16 cellular contexts compared by ENCODE assay signal in genomic region chr6:93040375-93040774, GRCh38.
DNase-seq lines count a peak whose midpoint lies in the region; ATAC-seq, FAIRE-seq and TF ChIP-seq lines count a peak whose summit lies in the region.
"Had no signal": no experiment of that assay in that cellular context is flagged by ENCODE, and none has a peak within 500 bp of the region (broad histone marks: within the 10 kb centered on the region; RNA-seq: fewer than 3 reads in every experiment).

No MANE protein-coding gene starts in this region.

- TF ChIP-seq POLR2A in breast epithelium (IDR thresholded peaks at IDR 0.05), result no peak

- no peak overlapping the region for H3K4me3 ChIP-seq in astrocyte (ENCODE audit: insufficient read depth, low read depth, low read length)
- no peak overlapping the region for H3K4me3 ChIP-seq in breast epithelium
- H3K4me3 ChIP-seq: adrenal gland, thoracic aorta had no signal

- TF ChIP-seq CTCF in astrocyte (IDR thresholded peaks at IDR 0.05; ENCODE audit: insufficient read depth, low read depth, low read length) (no peak), breast epithelium (IDR thresholded peaks at IDR 0.05) (no peak)

- DNase-seq in GDM1 (lab: John Stamatoyannopoulos, UW), result peak; percentile 75
- DNase-seq in LHCN-M2 (ENCODE audit: low read depth), result peak; percentile 64
- peak; percentile 17 for DNase-seq in astrocyte (ENCODE audit: low read depth)
- DNase-seq in iris pigment epithelial cell (ENCODE audit: low read depth), result peak; percentile 29
- no peak for DNase-seq in breast epithelium (ENCODE audit: low spot score in 2 of 2)
- no peak for DNase-seq in ureter (ENCODE audit: low spot score)
- DNase-seq: adrenal gland; foreskin melanocyte; IMR-90; NCI-H1436 treated with DMSO at 0.1 percent for 48 hours; stimulated activated CD4-positive, alpha-beta T cell treated with anti-CD3 and anti-CD28 coated beads, Interleukin-4, amount 100 ng/mL, for 4 hours had no signal

- H3K27me3 Mint-ChIP-seq in astrocyte (ENCODE audit: low read depth, unreplicated experiment), result no peaks in the 10 kb centered on the region

- FAIRE-seq in astrocyte (lab: Jason Lieb, UNC), result no peak

- no peak overlapping the region for H3K9ac ChIP-seq in astrocyte (ENCODE audit: low read length)

- no peaks in the 10 kb centered on the region for H4K20me1 ChIP-seq in astrocyte (ENCODE audit: insufficient read depth, low read length)

- H2AFZ ChIP-seq in astrocyte (ENCODE audit: low read depth, low read length), result peak overlapping the region; percentile 31

- H3K4me3 Mint-ChIP-seq in astrocyte (ENCODE audit: unreplicated experiment), result no peak overlapping the region

- no peak overlapping the region for H3K27ac Mint-ChIP-seq in astrocyte (ENCODE audit: unreplicated experiment)
- H3K27ac Mint-ChIP-seq: activated T-helper 2 cell treated with anti-CD3 and anti-CD28 coated beads, Interferon-gamma antibody, Interleukin-2, Interleukin-4, amounts not matched to agents 10 μg/mL and 5 μg/mL and 100 μg/mL, durations not matched to agents 14 hours and 24 hours and 36 hours had no signal

- H3K36me3 ChIP-seq in astrocyte (ENCODE audit: insufficient read depth, low read length) (no peaks in the 10 kb centered on the region), breast epithelium (no peaks in the 10 kb centered on the region)
- H3K36me3 ChIP-seq: adrenal gland, thoracic aorta had no signal

- H3K27me3 ChIP-seq in astrocyte (ENCODE audit: insufficient read depth, low read length) (no peaks in the 10 kb centered on the region), breast epithelium (no peaks in the 10 kb centered on the region)
- H3K27me3 ChIP-seq: adrenal gland had no signal

- intact Hi-C loops in breast epithelium (cut with DNase I; ENCODE audit: low total_unique reads), result no loop called here

- peaks cover 8% of the 10 kb centered on the region for H3K9me3 Mint-ChIP-seq in astrocyte (ENCODE audit: unreplicated experiment)

- no peaks in the 10 kb centered on the region for H3K4me1 Mint-ChIP-seq in astrocyte (ENCODE audit: low read depth, unreplicated experiment)

- H3K36me3 Mint-ChIP-seq in astrocyte (ENCODE audit: low read depth, unreplicated experiment), result no peaks in the 10 kb centered on the region

- H3K9me3 ChIP-seq in astrocyte (ENCODE audit: insufficient read depth, low read depth, low read length), result no peaks in the 10 kb centered on the region
- peaks cover 14 to 30% of the 10 kb centered on the region in 2 donors for H3K9me3 ChIP-seq in breast epithelium
- H3K9me3 ChIP-seq: adrenal gland had no signal

- ATAC-seq in GM19397 (IDR thresholded peaks at IDR 0.05; ENCODE audit: unreplicated experiment) (no peak), HG03354 (IDR thresholded peaks at IDR 0.05; ENCODE audit: poor library complexity, severe bottlenecking, unreplicated experiment) (no peak)

- no peaks in the 10 kb centered on the region for H3K79me2 ChIP-seq in astrocyte (ENCODE audit: insufficient read depth, low read length)

- H3K27ac ChIP-seq in astrocyte (ENCODE audit: low read depth, low read length), result no peak overlapping the region
- no peak overlapping the region for H3K27ac ChIP-seq in breast epithelium
- H3K27ac ChIP-seq: adrenal gland, RWPE1, thoracic aorta had no signal

- H3K4me2 ChIP-seq in astrocyte (ENCODE audit: low read length), result peak overlapping the region; percentile 21

- H3K4me1 ChIP-seq in astrocyte (ENCODE audit: insufficient read depth, low read length) (peaks cover 6% of the 10 kb centered on the region), breast epithelium (no peaks in the 10 kb centered on the region)
- H3K4me1 ChIP-seq: adrenal gland had no signal

Comparison
In these comparisons a context has a peak if more than half of its experiments do, and no peak if none do; other contexts are left out.
1. DNase-seq: peak in GDM1 (single experiment), LHCN-M2 (single experiment), astrocyte (single experiment) and iris pigment epithelial cell (single experiment); none in breast epithelium (0 of 2) and ureter (single experiment).